ENCODE assay signal across 14 cellular contexts in the genomic region with DNA sequence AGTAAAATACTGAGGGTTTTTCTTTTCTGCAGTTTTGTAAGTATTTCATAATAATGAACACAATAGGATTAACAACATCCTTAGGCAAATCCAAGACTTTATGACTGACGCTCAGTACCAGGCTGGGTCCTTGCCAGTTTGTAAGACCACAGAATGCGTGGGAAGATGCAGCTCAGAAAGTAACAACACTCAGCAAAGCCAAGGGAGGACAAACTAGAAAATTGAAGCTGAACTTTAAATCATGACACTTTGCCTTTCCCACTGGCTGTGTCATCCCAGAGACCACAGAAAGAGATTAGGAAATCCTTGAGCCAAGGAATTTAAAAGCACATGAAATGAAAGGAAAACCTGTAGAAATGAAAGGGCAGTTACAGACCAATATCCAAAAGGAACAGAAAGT.
DNase-seq lines count a peak whose midpoint lies in the region; FAIRE-seq and TF ChIP-seq lines count a peak whose summit lies in the region.
"Had no signal": no experiment of that assay in that cellular context is flagged by ENCODE, and none has a peak within 500 bp of the region (broad histone marks: within the 10 kb centered on the region; RNA-seq: fewer than 3 reads in every experiment).

No MANE protein-coding gene starts in this region.

- peak; percentile 72 for FAIRE-seq in HTR-8/SVneo (lab: Jason Lieb, UNC)

- TF ChIP-seq CTCF in MCF 10A (IDR thresholded peaks at IDR 0.05; ENCODE audit: unreplicated experiment), result no peak

- H3K36me3 Mint-ChIP-seq in MCF 10A (ENCODE audit: insufficient read depth, unreplicated experiment), result no peaks in the 10 kb centered on the region

- peak overlapping the region; percentile 34 for H3K4me3 Mint-ChIP-seq in MCF 10A (ENCODE audit: unreplicated experiment)
- H3K4me3 Mint-ChIP-seq: activated T-cell treated with anti-CD3 and anti-CD28 coated beads, Interleukin-2, amount 50 U/mL, for 4 hours had no signal

- H3K4me1 Mint-ChIP-seq in MCF 10A (ENCODE audit: insufficient read depth, unreplicated experiment), result peaks cover 38% of the 10 kb centered on the region

- BruUV-seq in MCF 10A (replicated peaks; lab: Mats Ljungman, UMichigan), result no TSS peak

- POLR2A ChIA-PET in MCF 10A (lab: Yijun Ruan, JAX), result interaction anchor here (0.6 to 1.0 kb wide), 6 partner anchors 23 to 1982 kb away, joined by 3 to 6 read pairs (median 4); no protein-coding TSS in a partner anchor

- DNase-seq in AG20443 (ENCODE audit: low spot score), result peak; percentile 4
- DNase-seq in HTR-8/SVneo (ENCODE audit: insufficient read length, low spot score), result peak; percentile 72
- DNase-seq in MCF 10A (ENCODE audit: unreplicated experiment), result peak; percentile 100
- DNase-seq in left kidney (ENCODE audit: low read depth, low spot score), result peak; percentile 4
- no peak for DNase-seq in activated effector memory CD4-positive, alpha-beta T cell treated with Interleukin-2 at 50 U/mL for 16 hours
- DNase-seq in medulla oblongata (ENCODE audit: extremely low spot score), result no peak
- no peak for DNase-seq in NCI-H748 (lab: John Stamatoyannopoulos, UW; ENCODE audit: unreplicated experiment)
- no peak for DNase-seq in NCI-H187 treated with DMSO at 0.1 percent for 48 hours (lab: John Stamatoyannopoulos, UW)
- DNase-seq: activated T-cell treated with anti-CD3 and anti-CD28 coated beads, Interleukin-2, amount 50 U/mL, for 4 hours; aorta; DMS153; effector CD8-positive, alpha-beta T cell; Karpas-422; NCI-H2171 treated with DMSO at 0.1 percent for 48 hours had no signal

- intact Hi-C loops in MCF 10A (cut with micrococcal nuclease), result loop anchor here (2.0 to 5.0 kb wide), 3 partner anchors 427 to 952 kb away; partner anchors contain the start of gene CHRM3

- CTCF ChIA-PET in MCF 10A (lab: Yijun Ruan, JAX), result interaction anchor here (0.5 to 3.4 kb wide), 10 partner anchors 441 to 1202 kb away, joined by 3 to 13 read pairs (median 4); no protein-coding TSS in a partner anchor

- peak overlapping the region; percentile 17 for H3K27ac Mint-ChIP-seq in MCF 10A (ENCODE audit: low read depth, unreplicated experiment)

- no peaks in the 10 kb centered on the region for H3K9me3 Mint-ChIP-seq in MCF 10A (ENCODE audit: unreplicated experiment)

- H3K27me3 Mint-ChIP-seq in MCF 10A (ENCODE audit: insufficient read depth, unreplicated experiment), result no peaks in the 10 kb centered on the region

Comparison
In these comparisons a context has a peak if more than half of its experiments do, and no peak if none do; other contexts are left out.
1. DNase-seq: peak in AG20443 (single experiment), HTR-8/SVneo (single experiment), MCF 10A (single experiment) and left kidney (single experiment); none in activated effector memory CD4-positive, alpha-beta T cell treated with Interleukin-2 at 50 U/mL for 16 hours (single experiment), medulla oblongata (single experiment), NCI-H748 (single experiment) and NCI-H187 treated with DMSO at 0.1 percent for 48 hours (single experiment).